Comparison of ENCODE assay signal across 10 cellular contexts in the genomic region with DNA sequence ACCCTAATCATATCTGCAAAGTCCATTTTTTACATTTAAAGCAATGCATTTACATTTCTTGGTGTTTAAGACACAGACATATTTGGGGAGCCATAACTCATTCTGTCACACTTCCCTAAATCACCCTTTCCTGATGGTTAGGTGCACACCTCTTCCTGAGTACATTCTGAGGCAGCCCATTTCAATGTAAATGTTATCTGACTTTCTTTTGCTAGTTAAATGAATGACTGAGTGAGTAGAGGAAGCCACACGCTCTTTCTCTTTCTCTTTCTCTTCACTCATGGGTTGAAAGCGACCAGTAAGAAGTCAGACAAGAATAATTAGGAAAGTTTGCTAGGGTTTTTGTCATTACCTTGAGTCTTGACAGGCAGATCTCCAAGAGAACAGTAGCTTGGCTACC.
A peak's percentile ranks its signal among the peaks of the same experiment; 100 is the strongest.
DNase-seq lines count a peak whose midpoint lies in the region; ATAC-seq and TF ChIP-seq lines count a peak whose summit lies in the region.
"Had no signal": no experiment of that assay in that cellular context is flagged by ENCODE, and none has a peak within 500 bp of the region (broad histone marks: within the 10 kb centered on the region; RNA-seq: fewer than 3 reads in every experiment).

No MANE protein-coding gene starts in this region.

- no peaks in the 10 kb centered on the region for H3K9me3 ChIP-seq in MG63
- H3K9me3 ChIP-seq in heart left ventricle: no peaks in the 10 kb centered on the region

- DNase-seq in germinal center (ENCODE audit: low spot score): peak; percentile 11
- no peak for DNase-seq in HEK293T (ENCODE audit: extremely low spot score)
- DNase-seq in NCI-H2196 (lab: John Stamatoyannopoulos, UW; ENCODE audit: unreplicated experiment): no peak
- no peak for DNase-seq in MG63
- no peak for DNase-seq in heart left ventricle

- peak; percentile 96 for ATAC-seq in GM18873 (IDR thresholded peaks at IDR 0.05; ENCODE audit: low FRiP score, unreplicated experiment)
- peak; percentile 98 for ATAC-seq in GM21528 (IDR thresholded peaks at IDR 0.05; ENCODE audit: low FRiP score, unreplicated experiment)
- ATAC-seq in HG03159 (IDR thresholded peaks at IDR 0.05; ENCODE audit: unreplicated experiment): peak; percentile 94
- no peak for ATAC-seq in heart left ventricle

- H3K27me3 ChIP-seq in MG63 (no peaks in the 10 kb centered on the region), heart left ventricle (no peaks in the 10 kb centered on the region)

- 84 to 88% (median 86%) methylated on average over 2 of the region's 2 CpGs for WGBS in heart left ventricle, 4 donors

- POLR2A ChIA-PET in HEK293T (lab: Yijun Ruan, JAX): no interaction called here

- no peak overlapping the region for H3K27ac ChIP-seq in heart left ventricle
- H3K27ac ChIP-seq: skin epidermis had no signal

- no peak for TF ChIP-seq POLR2A in heart left ventricle (IDR thresholded peaks at IDR 0.05)

- H3K36me3 ChIP-seq in MG63 (no peaks in the 10 kb centered on the region), heart left ventricle (no peaks in the 10 kb centered on the region)

- peaks cover 0 to 7% (median 0%) of the 10 kb centered on the region in 12 donors for H3K4me1 ChIP-seq in heart left ventricle

- intact Hi-C loops in heart left ventricle (cut with DNase I): no loop called here

- no peak overlapping the region for H3K4me3 ChIP-seq in MG63
- H3K4me3 ChIP-seq in heart left ventricle: no peak overlapping the region
- H3K4me3 ChIP-seq: lung, skin epidermis had no signal

- CTCF ChIA-PET in HEK293T (lab: Yijun Ruan, JAX): no interaction called here

- TF ChIP-seq CTCF in heart left ventricle (IDR thresholded peaks at IDR 0.05): no peak

TF ChIP-seq in HEK293T, 16 proteins besides CTCF, POLR2A, EP300 and RAD21:
- TF ChIP-seq, protein P1, sequence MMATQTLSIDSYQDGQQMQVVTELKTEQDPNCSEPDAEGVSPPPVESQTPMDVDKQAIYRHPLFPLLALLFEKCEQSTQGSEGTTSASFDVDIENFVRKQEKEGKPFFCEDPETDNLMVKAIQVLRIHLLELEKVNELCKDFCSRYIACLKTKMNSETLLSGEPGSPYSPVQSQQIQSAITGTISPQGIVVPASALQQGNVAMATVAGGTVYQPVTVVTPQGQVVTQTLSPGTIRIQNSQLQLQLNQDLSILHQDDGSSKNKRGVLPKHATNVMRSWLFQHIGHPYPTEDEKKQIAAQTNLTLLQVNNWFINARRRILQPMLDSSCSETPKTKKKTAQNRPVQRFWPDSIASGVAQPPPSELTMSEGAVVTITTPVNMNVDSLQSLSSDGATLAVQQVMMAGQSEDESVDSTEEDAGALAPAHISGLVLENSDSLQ (IDR thresholded peaks at IDR 0.05): no peak
- TF ChIP-seq BHLHE40 (IDR thresholded peaks at IDR 0.05; ENCODE audit: borderline replicate concordance) (no peak), ARNT (IDR thresholded peaks at IDR 0.05) (no peak), ZNF384 (IDR thresholded peaks at IDR 0.05) (no peak), L3MBTL2 (conservative IDR thresholded peaks at IDR 0.05) (no peak), LEF1 (IDR thresholded peaks at IDR 0.05; ENCODE audit: borderline replicate concordance) (no peak), FOXM1 (IDR thresholded peaks at IDR 0.05; ENCODE audit: borderline replicate concordance) (no peak), SUZ12 (IDR thresholded peaks at IDR 0.05) (no peak), TARDBP (IDR thresholded peaks at IDR 0.05) (no peak), FOXK2 (IDR thresholded peaks at IDR 0.05) (no peak), FOXA1 (IDR thresholded peaks at IDR 0.05) (no peak), HDGF (IDR thresholded peaks at IDR 0.05; ENCODE audit: borderline replicate concordance) (no peak), CTBP1 (IDR thresholded peaks at IDR 0.05; ENCODE audit: borderline replicate concordance) (no peak), SP1 (IDR thresholded peaks at IDR 0.05) (no peak)

Comparison
In these comparisons a context has a peak if more than half of its experiments do, and no peak if none do; other contexts are left out.
1. ATAC-seq: peak in GM18873 (single experiment), GM21528 (single experiment) and HG03159 (single experiment); none in heart left ventricle (0 of 4).